In genomic region chr17:67902531-67903231, GRCh38 we compare ENCODE assay signal across 20 cellular contexts.
A peak's percentile ranks its signal among the peaks of the same experiment; 100 is the strongest.
DNase-seq lines count a peak whose midpoint lies in the region; ATAC-seq, FAIRE-seq and TF ChIP-seq lines count a peak whose summit lies in the region.
"Had no signal": no experiment of that assay in that cellular context is flagged by ENCODE, and none has a peak within 500 bp of the region (broad histone marks: within the 10 kb centered on the region; RNA-seq: fewer than 3 reads in every experiment).

No MANE protein-coding gene starts in this region.

- no TSS peak for BruUV-seq in HepG2 (replicated peaks; lab: Mats Ljungman, UMichigan)

- CTCF ChIA-PET in HepG2 (lab: Yijun Ruan, JAX; ENCODE audit: low intra/inter-chr PET ratio, low total read pairs) = no interaction called here

- no peaks in the 10 kb centered on the region for H3K79me2 ChIP-seq in HepG2 (ENCODE audit: insufficient read depth, low read length)

- H3K27me3 ChIP-seq in layer of hippocampus (ENCODE audit: control insufficient read depth, insufficient read depth, low read length) (no peaks in the 10 kb centered on the region), HepG2 (ENCODE audit: control insufficient read depth in 1 of 2, insufficient read depth in 2 of 2, low read length in 2 of 2) (no peaks in the 10 kb centered on the region)
- H3K27me3 ChIP-seq: adrenal gland, SJSA1, stomach, uterus had no signal

- TF ChIP-seq RAD21 in HepG2 (CRISPR knock-in tag; IDR thresholded peaks at IDR 0.05) = no peak

- in situ Hi-C loops in HepG2 (cut with HindIII; ENCODE audit: extremely low pct_ligation_motif_present, low pct_unique_long_range_greater_than_20kb) = no loop called here

- POLR2A ChIA-PET in HepG2 (lab: Yijun Ruan, JAX) = no interaction called here

- H3K9me3 Mint-ChIP-seq in brain = no peaks in the 10 kb centered on the region
- H3K9me3 Mint-ChIP-seq: T-helper 2 cell treated with Interferon-gamma antibody and Interleukin-4, amounts not matched to agents 5 μg/mL and 100 μg/mL, for 36 hours had no signal

- 96% methylated on average over 12 of the region's 12 CpGs for WGBS in HepG2 (ENCODE audit: low lambda C conversion rate)

- H3K4me1 Mint-ChIP-seq in brain = peaks cover 27% of the 10 kb centered on the region
- H3K4me1 Mint-ChIP-seq: activated CD8-positive, alpha-beta memory T cell treated with anti-CD3 and anti-CD28 coated beads, Interleukin-2, amount 10 ng/mL, durations not matched to agents 7 days and 5 days had no signal

- no peaks in the 10 kb centered on the region for H3K27me3 Mint-ChIP-seq in brain
- H3K27me3 Mint-ChIP-seq: activated CD8-positive, alpha-beta memory T cell treated with anti-CD3 and anti-CD28 coated beads, Interleukin-2, amount 10 ng/mL, durations not matched to agents 7 days and 5 days had no signal

- no peak overlapping the region for H2AFZ ChIP-seq in HepG2 (ENCODE audit: low read length)

- peak overlapping the region; percentile 79 to 96 (median 89) for H3K27ac Mint-ChIP-seq in brain
- H3K27ac Mint-ChIP-seq: activated CD8-positive, alpha-beta memory T cell treated with anti-CD3 and anti-CD28 coated beads, Interleukin-2, amount 10 ng/mL, durations not matched to agents 7 days and 5 days; T-helper 2 cell treated with Interferon-gamma antibody and Interleukin-4, amounts not matched to agents 5 μg/mL and 100 μg/mL, for 36 hours had no signal

- no peaks in the 10 kb centered on the region for H3K9me3 ChIP-seq in HepG2 (ENCODE audit: low read length)
- H3K9me3 ChIP-seq: adrenal gland, Caco-2, mucosa of descending colon, SJSA1, stomach, uterus had no signal

- H3K27ac ChIP-seq in layer of hippocampus (ENCODE audit: low read depth, low read length) (peak overlapping the region; percentile 16), HepG2 (ENCODE audit: extremely low read length, insufficient read depth, low read length) (no peak overlapping the region)
- H3K27ac ChIP-seq: adrenal gland, SJSA1, stomach, uterus had no signal

- no peak for TF ChIP-seq POLR2A in HepG2 (IDR thresholded peaks at IDR 0.05; ENCODE audit: insufficient read depth in 1 of 2, low read depth in 2 of 2, low read length in 2 of 2)

- H3K4me3 Mint-ChIP-seq in brain = peak overlapping the region; percentile 56 to 68 (median 65)
- H3K4me3 Mint-ChIP-seq: activated CD8-positive, alpha-beta memory T cell treated with anti-CD3 and anti-CD28 coated beads, Interleukin-2, amount 10 ng/mL, durations not matched to agents 7 days and 5 days; T-helper 2 cell treated with Interferon-gamma antibody and Interleukin-4, amounts not matched to agents 5 μg/mL and 100 μg/mL, for 36 hours had no signal

- no peak overlapping the region for H3K4me3 ChIP-seq in HepG2 (replicated peaks in 1 of 3; ENCODE audit: insufficient read depth in 1 of 3, low read depth in 2 of 3, low read length in 3 of 3)
- H3K4me3 ChIP-seq: adrenal gland, mucosa of descending colon, SJSA1, stomach, uterus had no signal

- H4K20me1 ChIP-seq in HepG2 (ENCODE audit: insufficient read depth, low read length) = no peaks in the 10 kb centered on the region

- FAIRE-seq in HepG2 (lab: Jason Lieb, UNC) = no peak

- TF ChIP-seq CTCF in brain (conservative IDR thresholded peaks at IDR 0.05) (no peak), HepG2 (CRISPR knock-in tag; IDR thresholded peaks at IDR 0.05) (no peak)

- no peak; the same call in 2 of the 3 replicates for ATAC-seq in HepG2
- no peak for ATAC-seq in GM18870 (IDR thresholded peaks at IDR 0.05; ENCODE audit: unreplicated experiment)
- ATAC-seq: activated CD4-positive, CD25-positive, alpha-beta regulatory T cell treated with anti-CD3 and anti-CD28 coated beads, Interleukin-2, amount 50 U/mL, for 24 hours; activated CD8-positive, alpha-beta memory T cell treated with anti-CD3 and anti-CD28 coated beads, Interleukin-2, amount 10 ng/mL, durations not matched to agents 7 days and 5 days; mucosa of descending colon had no signal

- no peaks in the 10 kb centered on the region for H3K4me1 ChIP-seq in HepG2 (ENCODE audit: insufficient read depth, low read length)
- H3K4me1 ChIP-seq: adrenal gland, Caco-2, SJSA1, stomach, uterus had no signal

- no peak overlapping the region for H3K4me2 ChIP-seq in HepG2 (ENCODE audit: low read depth, low read length)

- intact Hi-C loops in HepG2 (cut with micrococcal nuclease; ENCODE audit: unreplicated experiment) = no loop called here

- TF ChIP-seq EP300 in HepG2 (IDR thresholded peaks at IDR 0.05; ENCODE audit: low read depth in 2 of 2, low read length in 2 of 2) (no peak), HepG2 (CRISPR knock-in tag; IDR thresholded peaks at IDR 0.05; ENCODE audit: borderline replicate concordance) (no peak)

- H3K9ac ChIP-seq in HepG2 (ENCODE audit: insufficient read depth, low read depth, low read length) = no peak overlapping the region

- peak; percentile 92 for DNase-seq in COLO829 (ENCODE audit: low spot score)
- peak; percentile 26 for DNase-seq in retina
- DNase-seq in HepG2 (ENCODE audit: low spot score) = no peak
- no peak for DNase-seq in NCI-H82 treated with DMSO at 0.1 percent for 48 hours (lab: John Stamatoyannopoulos, UW; ENCODE audit: unreplicated experiment)
- no peak for DNase-seq in NCI-H1436 (lab: John Stamatoyannopoulos, UW)
- DNase-seq: activated CD8-positive, alpha-beta memory T cell treated with anti-CD3 and anti-CD28 coated beads, Interleukin-2, amount 10 ng/mL, durations not matched to agents 7 days and 5 days; activated effector memory CD4-positive, alpha-beta T cell treated with Interleukin-2 at 50 U/mL for 16 hours; adrenal gland; Caco-2; mucosa of descending colon; NCI-H2171 treated with DMSO at 0.1 percent for 48 hours; stimulated activated CD4-positive, alpha-beta T cell treated with anti-CD3 and anti-CD28 coated beads, Interleukin-1b, Interleukin-23, amount 100 ng/mL, for 48 hours; stomach; uterus had no signal

- H3K36me3 Mint-ChIP-seq in brain = peaks cover 79% of the 10 kb centered on the region

- peaks cover 10 to 61% of the 10 kb centered on the region in 2 experiments for H3K36me3 ChIP-seq in HepG2 (replicated peaks in 1 of 2; ENCODE audit: control insufficient read depth in 1 of 2, insufficient read depth in 2 of 2, low read length in 2 of 2)
- H3K36me3 ChIP-seq: uterus had no signal

TF ChIP-seq in HepG2, 621 proteins besides CTCF, POLR2A, EP300 and RAD21:
- no peak for TF ChIP-seq TGIF2 (CRISPR knock-in tag; IDR thresholded peaks at IDR 0.05)
- no peak for TF ChIP-seq DR1 (CRISPR knock-in tag; IDR thresholded peaks at IDR 0.05)
- TF ChIP-seq FLYWCH1 (CRISPR knock-in tag; IDR thresholded peaks at IDR 0.05) = no peak
- TF ChIP-seq ZNF282 (IDR thresholded peaks at IDR 0.05; ENCODE audit: partially characterized antibody) = no peak
- TF ChIP-seq SP5 (CRISPR knock-in tag; IDR thresholded peaks at IDR 0.05; ENCODE audit: borderline replicate concordance, low read depth) = no peak
- TF ChIP-seq AHR (CRISPR knock-in tag; IDR thresholded peaks at IDR 0.05) = no peak
- TF ChIP-seq NPAS2 (CRISPR knock-in tag; IDR thresholded peaks at IDR 0.05; ENCODE audit: borderline replicate concordance) = no peak
- TF ChIP-seq, protein P1, sequence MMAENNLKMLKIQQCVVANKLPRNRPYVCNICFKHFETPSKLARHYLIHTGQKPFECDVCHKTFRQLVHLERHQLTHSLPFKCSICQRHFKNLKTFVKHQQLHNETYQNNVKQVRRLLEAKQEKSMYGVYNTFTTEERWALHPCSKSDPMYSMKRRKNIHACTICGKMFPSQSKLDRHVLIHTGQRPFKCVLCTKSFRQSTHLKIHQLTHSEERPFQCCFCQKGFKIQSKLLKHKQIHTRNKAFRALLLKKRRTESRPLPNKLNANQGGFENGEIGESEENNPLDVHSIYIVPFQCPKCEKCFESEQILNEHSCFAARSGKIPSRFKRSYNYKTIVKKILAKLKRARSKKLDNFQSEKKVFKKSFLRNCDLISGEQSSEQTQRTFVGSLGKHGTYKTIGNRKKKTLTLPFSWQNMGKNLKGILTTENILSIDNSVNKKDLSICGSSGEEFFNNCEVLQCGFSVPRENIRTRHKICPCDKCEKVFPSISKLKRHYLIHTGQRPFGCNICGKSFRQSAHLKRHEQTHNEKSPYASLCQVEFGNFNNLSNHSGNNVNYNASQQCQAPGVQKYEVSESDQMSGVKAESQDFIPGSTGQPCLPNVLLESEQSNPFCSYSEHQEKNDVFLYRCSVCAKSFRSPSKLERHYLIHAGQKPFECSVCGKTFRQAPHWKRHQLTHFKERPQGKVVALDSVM (CRISPR knock-in tag; IDR thresholded peaks at IDR 0.05) = no peak
- no peak for TF ChIP-seq FOSL2 (CRISPR knock-in tag; IDR thresholded peaks at IDR 0.05)
- TF ChIP-seq, protein P2, sequence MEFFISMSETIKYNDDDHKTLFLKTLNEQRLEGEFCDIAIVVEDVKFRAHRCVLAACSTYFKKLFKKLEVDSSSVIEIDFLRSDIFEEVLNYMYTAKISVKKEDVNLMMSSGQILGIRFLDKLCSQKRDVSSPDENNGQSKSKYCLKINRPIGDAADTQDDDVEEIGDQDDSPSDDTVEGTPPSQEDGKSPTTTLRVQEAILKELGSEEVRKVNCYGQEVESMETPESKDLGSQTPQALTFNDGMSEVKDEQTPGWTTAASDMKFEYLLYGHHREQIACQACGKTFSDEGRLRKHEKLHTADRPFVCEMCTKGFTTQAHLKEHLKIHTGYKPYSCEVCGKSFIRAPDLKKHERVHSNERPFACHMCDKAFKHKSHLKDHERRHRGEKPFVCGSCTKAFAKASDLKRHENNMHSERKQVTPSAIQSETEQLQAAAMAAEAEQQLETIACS (CRISPR knock-in tag; IDR thresholded peaks at IDR 0.05) = no peak
- TF ChIP-seq CAMTA2 (CRISPR knock-in tag; IDR thresholded peaks at IDR 0.05; ENCODE audit: borderline replicate concordance) = no peak
- no peak for TF ChIP-seq GZF1 (CRISPR knock-in tag; IDR thresholded peaks at IDR 0.05)
- no peak for TF ChIP-seq GTF2F1 (IDR thresholded peaks at IDR 0.05; ENCODE audit: low read length)
- TF ChIP-seq RBAK (CRISPR knock-in tag; IDR thresholded peaks at IDR 0.05) = no peak
- no peak for TF ChIP-seq ZNF101 (CRISPR knock-in tag; IDR thresholded peaks at IDR 0.05; ENCODE audit: borderline replicate concordance, low read depth)
- no peak for TF ChIP-seq MED1 (CRISPR knock-in tag; IDR thresholded peaks at IDR 0.05)
- no peak for TF ChIP-seq MED8 (CRISPR knock-in tag; IDR thresholded peaks at IDR 0.05; ENCODE audit: insufficient replicate concordance)
- TF ChIP-seq TEAD2 (CRISPR knock-in tag; IDR thresholded peaks at IDR 0.05) = no peak
TF ChIP-seq in HepG2: peak in this region for 0.

Comparison
In these comparisons a context has a peak if more than half of its experiments do, and no peak if none do; other contexts are left out.
1. DNase-seq: peak in COLO829 (single experiment) and retina (single experiment); none in HepG2 (single experiment), NCI-H82 treated with DMSO at 0.1 percent for 48 hours (single experiment) and NCI-H1436 (single experiment).